In genomic region chr1:98121661-98122060, GRCh38 we compare ENCODE assay signal across 26 cellular contexts.
"Had no signal": no experiment of that assay in that cellular context is flagged by ENCODE, and none has a peak within 500 bp of the region (broad histone marks: within the 10 kb centered on the region; RNA-seq: fewer than 3 reads in every experiment).

No MANE protein-coding gene starts in this region.

- FAIRE-seq: bronchial epithelial cell, K562 had no signal

- H3K9me3 Mint-ChIP-seq: activated CD4-positive, alpha-beta memory T cell treated with anti-CD3 and anti-CD28 coated beads, Interleukin-2, amount 10 ng/mL, durations not matched to agents 7 days and 5 days; activated naive CD4-positive, alpha-beta T cell treated with anti-CD3 and anti-CD28 coated beads, Interleukin-2, amount 10 ng/mL, durations not matched to agents 7 days and 5 days; activated naive CD8-positive, alpha-beta T cell treated with anti-CD3 and anti-CD28 coated beads, Interleukin-2, amount 10 ng/mL, durations not matched to agents 7 days and 5 days; activated T-helper 2 cell treated with anti-CD3 and anti-CD28 coated beads, Interferon-gamma antibody, Interleukin-2, Interleukin-4, amounts not matched to agents 10 μg/mL and 5 μg/mL and 100 μg/mL, durations not matched to agents 14 hours and 24 hours and 36 hours had no signal

- H3K36me3 Mint-ChIP-seq: activated naive CD4-positive, alpha-beta T cell treated with anti-CD3 and anti-CD28 coated beads, Interleukin-2, amount 10 ng/mL, durations not matched to agents 7 days and 5 days; activated naive CD8-positive, alpha-beta T cell treated with anti-CD3 and anti-CD28 coated beads, Interleukin-2, amount 10 ng/mL, durations not matched to agents 7 days and 5 days had no signal

- H3K4me1 Mint-ChIP-seq: activated CD4-positive, alpha-beta memory T cell treated with anti-CD3 and anti-CD28 coated beads, Interleukin-2, amount 10 ng/mL, durations not matched to agents 7 days and 5 days; activated CD4-positive, alpha-beta T cell treated with anti-CD3 and anti-CD28 coated beads for 36 hours; activated naive CD4-positive, alpha-beta T cell treated with anti-CD3 and anti-CD28 coated beads, Interleukin-2, amount 10 ng/mL, durations not matched to agents 7 days and 5 days; activated naive CD8-positive, alpha-beta T cell treated with anti-CD3 and anti-CD28 coated beads, Interleukin-2, amount 10 ng/mL, durations not matched to agents 7 days and 5 days had no signal

- H3K27me3 ChIP-seq: adrenal gland, body of pancreas had no signal

- H3K36me3 ChIP-seq: adrenal gland, WERI-Rb-1 had no signal

- DNase-seq: activated CD4-positive, alpha-beta memory T cell treated with anti-CD3 and anti-CD28 coated beads, Interleukin-2, amount 10 ng/mL, durations not matched to agents 7 days and 5 days; activated CD4-positive, alpha-beta T cell treated with anti-CD3 and anti-CD28 coated beads for 36 hours; activated CD4-positive, alpha-beta T cell treated with anti-CD3 and anti-CD28 coated beads, Interleukin-2, amount 50 U/mL, for 1 hour; activated gamma-delta T cell treated with Interleukin-2 at 50 U/mL for 16 hours; activated naive CD4-positive, alpha-beta T cell treated with anti-CD3 and anti-CD28 coated beads, Interleukin-2, amount 10 ng/mL, durations not matched to agents 7 days and 5 days; activated naive CD8-positive, alpha-beta T cell treated with anti-CD3 and anti-CD28 coated beads, Interleukin-2, amount 10 ng/mL, durations not matched to agents 7 days and 5 days; activated T-cell treated with anti-CD3 and anti-CD28 coated beads, Interleukin-2, amount 50 U/mL, for 72 hours; adrenal gland; aorta; body of pancreas; central memory CD4-positive, alpha-beta T cell; Karpas-422; MM.1S; NCI-H1105 treated with DMSO at 0.1 percent for 48 hours; NCI-H1930; NCI-H2171; NCI-H2227 treated with DMSO at 0.1 percent for 48 hours; NCI-H526 treated with DMSO at 0.1 percent for 48 hours; NCI-H82; RPMI8226; T-helper 1 cell; WERI-Rb-1 had no signal

- H3K4me3 ChIP-seq: adrenal gland, body of pancreas, K562, SK-N-MC had no signal

- H3K9me3 ChIP-seq: adrenal gland, body of pancreas had no signal

- H3K27ac Mint-ChIP-seq: activated CD4-positive, alpha-beta memory T cell treated with anti-CD3 and anti-CD28 coated beads, Interleukin-2, amount 10 ng/mL, durations not matched to agents 7 days and 5 days; activated CD4-positive, alpha-beta T cell treated with anti-CD3 and anti-CD28 coated beads for 36 hours; activated naive CD4-positive, alpha-beta T cell treated with anti-CD3 and anti-CD28 coated beads, Interleukin-2, amount 10 ng/mL, durations not matched to agents 7 days and 5 days; activated naive CD8-positive, alpha-beta T cell treated with anti-CD3 and anti-CD28 coated beads, Interleukin-2, amount 10 ng/mL, durations not matched to agents 7 days and 5 days; activated T-cell treated with anti-CD3 and anti-CD28 coated beads, Interleukin-2, amount 50 U/mL, for 72 hours; activated T-helper 2 cell treated with anti-CD3 and anti-CD28 coated beads, Interferon-gamma antibody, Interleukin-2, Interleukin-4, amounts not matched to agents 10 μg/mL and 5 μg/mL and 100 μg/mL, durations not matched to agents 14 hours and 24 hours and 36 hours had no signal

- H3K4me1 ChIP-seq: adrenal gland, body of pancreas had no signal

- H3K27me3 Mint-ChIP-seq: activated CD4-positive, alpha-beta memory T cell treated with anti-CD3 and anti-CD28 coated beads, Interleukin-2, amount 10 ng/mL, durations not matched to agents 7 days and 5 days; activated CD4-positive, alpha-beta T cell treated with anti-CD3 and anti-CD28 coated beads for 36 hours; activated naive CD4-positive, alpha-beta T cell treated with anti-CD3 and anti-CD28 coated beads, Interleukin-2, amount 10 ng/mL, durations not matched to agents 7 days and 5 days; activated naive CD8-positive, alpha-beta T cell treated with anti-CD3 and anti-CD28 coated beads, Interleukin-2, amount 10 ng/mL, durations not matched to agents 7 days and 5 days had no signal

- H3K4me3 Mint-ChIP-seq: activated CD4-positive, alpha-beta memory T cell treated with anti-CD3 and anti-CD28 coated beads, Interleukin-2, amount 10 ng/mL, durations not matched to agents 7 days and 5 days; activated CD4-positive, alpha-beta T cell treated with anti-CD3 and anti-CD28 coated beads for 36 hours; activated naive CD4-positive, alpha-beta T cell treated with anti-CD3 and anti-CD28 coated beads, Interleukin-2, amount 10 ng/mL, durations not matched to agents 7 days and 5 days; activated naive CD8-positive, alpha-beta T cell treated with anti-CD3 and anti-CD28 coated beads, Interleukin-2, amount 10 ng/mL, durations not matched to agents 7 days and 5 days; activated T-cell treated with anti-CD3 and anti-CD28 coated beads, Interleukin-2, amount 50 U/mL, for 72 hours had no signal

- H3K27ac ChIP-seq: adrenal gland, body of pancreas, SK-N-MC, WERI-Rb-1 had no signal
